ENCODE assay signal across 22 cellular contexts in genomic region chr6:46736913-46737312, GRCh38. TPM values are rescaled to one million over a fixed set of nuclear protein-coding genes. Genes with fewer than 3 reads are reported as not detected.
A peak's percentile ranks its signal among the peaks of the same experiment; 100 is the strongest.
DNase-seq lines count a peak whose midpoint lies in the region; ATAC-seq and TF ChIP-seq lines count a peak whose summit lies in the region.
"Had no signal": no experiment of that assay in that cellular context is flagged by ENCODE, and none has a peak within 500 bp of the region (broad histone marks: within the 10 kb centered on the region; RNA-seq: fewer than 3 reads in every experiment).

No MANE protein-coding gene starts in this region.

- no peaks in the 10 kb centered on the region for H3K79me2 ChIP-seq in neural progenitor cell (ENCODE audit: low read depth)

- H2AFZ ChIP-seq in neural progenitor cell (replicated peaks): no peak overlapping the region

- H3K27ac ChIP-seq in RWPE1 (no peak overlapping the region), foreskin keratinocyte (no peak overlapping the region), neural progenitor cell (no peak overlapping the region)
- H3K27ac ChIP-seq: HL-60 had no signal

- peaks cover 26% of the 10 kb centered on the region for H3K27me3 Mint-ChIP-seq in neural progenitor cell (ENCODE audit: insufficient read depth, low read depth)

- POLR2A ChIA-PET in RWPE1 (lab: Yijun Ruan, JAX; ENCODE audit: low non-redundant PET): interaction anchor here (0.7 kb wide), 1 partner anchor 450 kb away, joined by 3 read pairs; no protein-coding TSS in a partner anchor

- no peaks in the 10 kb centered on the region for H3K36me3 ChIP-seq in neural progenitor cell
- H3K36me3 ChIP-seq: BE2C had no signal

- peaks cover 23% of the 10 kb centered on the region for H3K4me1 ChIP-seq in foreskin keratinocyte
- no peaks in the 10 kb centered on the region for H3K4me1 ChIP-seq in neural progenitor cell
- H3K4me1 ChIP-seq: BE2C had no signal

- H3K4me2 ChIP-seq in neural progenitor cell: no peak overlapping the region

- H3K9me3 Mint-ChIP-seq in neural progenitor cell: no peaks in the 10 kb centered on the region
- H3K9me3 Mint-ChIP-seq: CD8-positive, alpha-beta memory T cell had no signal

- TF ChIP-seq CTCF in RWPE1 (conservative IDR thresholded peaks at IDR 0.05; ENCODE audit: low read depth) (no peak), foreskin keratinocyte (conservative IDR thresholded peaks at IDR 0.05) (no peak), neural progenitor cell (IDR thresholded peaks at IDR 0.05) (no peak)

- no peaks in the 10 kb centered on the region for H4K20me1 ChIP-seq in neural progenitor cell (ENCODE audit: low read depth)

- H3K27ac Mint-ChIP-seq in neural progenitor cell: no peak overlapping the region
- H3K27ac Mint-ChIP-seq: CD4-positive, CD25-positive, alpha-beta regulatory T cell; CD8-positive, alpha-beta memory T cell; H9 had no signal

- peaks cover 17% of the 10 kb centered on the region for H3F3A ChIP-seq in neural progenitor cell (ENCODE audit: low read depth)

- peaks cover 6% of the 10 kb centered on the region for H3K4me1 Mint-ChIP-seq in neural progenitor cell

- H3K9me3 ChIP-seq in neural progenitor cell (ENCODE audit: low read depth): no peaks in the 10 kb centered on the region
- H3K9me3 ChIP-seq: BE2C had no signal

- peak; percentile 50 for DNase-seq in NCI-H226
- peak; percentile 38 for DNase-seq in RWPE1 (ENCODE audit: low spot score)
- DNase-seq in foreskin keratinocyte: peak; percentile 28 to 57
- no peak for DNase-seq in neural progenitor cell (ENCODE audit: low spot score)
- no peak for DNase-seq in NCI-H510A (lab: John Stamatoyannopoulos, UW)
- no peak for DNase-seq in NAMALWA (ENCODE audit: low spot score)
- DNase-seq: ACHN; BE2C; C1 segment of cervical spinal cord; CD4-positive, CD25-positive, alpha-beta regulatory T cell; CD8-positive, alpha-beta memory T cell; COR-L47; DMS153; DMS79 treated with DMSO at 0.1 percent for 48 hours; H9; IMR-90 had no signal

- CTCF ChIA-PET in RWPE1 (lab: Yijun Ruan, JAX): no interaction called here

- ATAC-seq in foreskin keratinocyte (peak; percentile 17), HG02884 (IDR thresholded peaks at IDR 0.05; ENCODE audit: unreplicated experiment) (no peak)
- ATAC-seq: GM12878, K562 had no signal

- H3K27me3 ChIP-seq in foreskin keratinocyte (no peaks in the 10 kb centered on the region), neural progenitor cell (peaks cover 35% of the 10 kb centered on the region)

- H3K36me3 Mint-ChIP-seq in neural progenitor cell: no peaks in the 10 kb centered on the region
- H3K36me3 Mint-ChIP-seq: CD4-positive, CD25-positive, alpha-beta regulatory T cell; CD8-positive, alpha-beta memory T cell had no signal

- H3K9ac ChIP-seq in neural progenitor cell: no peak overlapping the region

- no peak overlapping the region for H3K4me3 ChIP-seq in neural progenitor cell
- H3K4me3 ChIP-seq: GM12878, K562 had no signal

- peak overlapping the region; percentile 23 for H3K4me3 Mint-ChIP-seq in neural progenitor cell

RNA-seq across cellular contexts. Expression of gene PLA2G7, which starts 1.7 kb away (rescaled TPM):
- total RNA-seq in foreskin keratinocyte (6.4 and 6.5 TPM in 2 replicates), neural progenitor cell (ENCODE audit: low replicate concordance) (1.1 and 1.8 TPM in 2 replicates)
- 5.0 and 5.1 TPM in 2 replicates for polyA plus RNA-seq in foreskin keratinocyte
- total RNA-seq: CD4-positive, CD25-positive, alpha-beta regulatory T cell; G401; GM12878; IMR-90; K562 had no signal
- polyA plus RNA-seq: CD4-positive, CD25-positive, alpha-beta regulatory T cell; CD8-positive, alpha-beta memory T cell; GM12878; IMR-90; K562 had no signal

RNA-seq across cellular contexts. Expression of gene ANKRD66, which starts 9.8 kb away (rescaled TPM):
- total RNA-seq in foreskin keratinocyte (not detected in 2 replicates), neural progenitor cell (ENCODE audit: low replicate concordance) (not detected in 2 replicates)
- polyA plus RNA-seq in foreskin keratinocyte: not detected in 2 replicates
- total RNA-seq: CD4-positive, CD25-positive, alpha-beta regulatory T cell; CD8-positive, alpha-beta memory T cell; G401; GM12878; H1; H9; IMR-90; K562 had no signal
- polyA plus RNA-seq: CD4-positive, CD25-positive, alpha-beta regulatory T cell; CD8-positive, alpha-beta memory T cell; GM12878; IMR-90; K562 had no signal

RNA-seq across cellular contexts. Expression of gene TDRD6, which starts 49.2 kb away (rescaled TPM):
- total RNA-seq in foreskin keratinocyte (0.03 and 0.04 TPM in 2 replicates), neural progenitor cell (ENCODE audit: low replicate concordance) (0.09 and 0.15 TPM in 2 replicates)
- polyA plus RNA-seq in foreskin keratinocyte: 0.01 TPM in 2 replicates
- total RNA-seq: CD4-positive, CD25-positive, alpha-beta regulatory T cell; CD8-positive, alpha-beta memory T cell; G401; GM12878; IMR-90 had no signal
- polyA plus RNA-seq: CD4-positive, CD25-positive, alpha-beta regulatory T cell; CD8-positive, alpha-beta memory T cell; GM12878; IMR-90 had no signal

RNA-seq across cellular contexts. Expression of gene MEP1A, which starts 56.3 kb away (rescaled TPM):
- 0.07 TPM in 1 of 2 replicates, not detected in the other for total RNA-seq in foreskin keratinocyte
- polyA plus RNA-seq in foreskin keratinocyte: 0.01 and 0.04 TPM in 2 replicates
- total RNA-seq in neural progenitor cell (ENCODE audit: low replicate concordance): not detected in 2 replicates
- total RNA-seq: CD4-positive, CD25-positive, alpha-beta regulatory T cell; CD8-positive, alpha-beta memory T cell; G401; GM12878; H1; H9; IMR-90; K562 had no signal
- polyA plus RNA-seq: CD4-positive, CD25-positive, alpha-beta regulatory T cell; CD8-positive, alpha-beta memory T cell; GM12878; IMR-90; K562 had no signal

Comparison
In these comparisons a context has a peak if more than half of its experiments do, and no peak if none do; other contexts are left out.
1. DNase-seq: peak in NCI-H226 (single experiment), RWPE1 (single experiment) and foreskin keratinocyte (2 of 2); none in neural progenitor cell (single experiment), NCI-H510A (single experiment) and NAMALWA (single experiment).